ENCODE assay signal across 22 cellular contexts in the genomic region with DNA sequence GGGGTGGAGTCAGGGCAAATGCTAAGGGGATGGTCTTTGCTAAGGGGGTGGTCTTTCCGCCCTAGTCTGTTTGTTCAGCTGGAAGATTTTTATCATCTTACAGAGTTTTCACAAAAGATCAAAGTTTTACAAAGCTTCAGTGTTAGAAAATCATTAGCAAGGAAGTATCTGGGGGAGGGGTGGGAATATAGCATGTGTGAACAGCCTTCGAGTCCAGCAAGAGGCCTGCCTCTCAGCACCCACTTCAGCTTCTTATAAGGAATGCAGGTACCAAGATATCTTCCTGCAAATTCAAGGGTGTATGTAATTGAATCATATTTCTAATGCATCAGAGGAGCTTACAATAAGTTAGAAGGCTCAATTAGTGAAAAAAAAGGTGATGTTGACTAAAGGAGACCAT.
"Had no signal": no experiment of that assay in that cellular context is flagged by ENCODE, and none has a peak within 500 bp of the region (broad histone marks: within the 10 kb centered on the region; RNA-seq: fewer than 3 reads in every experiment).

No MANE protein-coding gene starts in this region.

- H3K4me1 ChIP-seq: sigmoid colon, transverse colon had no signal

- H3K4me3 ChIP-seq: dorsolateral prefrontal cortex, esophagus muscularis mucosa, gastrocnemius medialis, lung, right atrium auricular region, sigmoid colon, skin epidermis, thoracic aorta, transverse colon had no signal

- H3K36me3 ChIP-seq: esophagus muscularis mucosa, gastrocnemius medialis, neutrophil, right atrium auricular region, sigmoid colon, thoracic aorta, transverse colon had no signal

- H3K4me3 Mint-ChIP-seq: naive B cell; stimulated activated naive B cell treated with anti-CD40 and anti-IgM and Interleukin-4, amounts not matched to agents 10 μg/mL and 1 μg/mL and 100 μg/mL, for 72 hours; stimulated activated naive CD8-positive, alpha-beta T cell treated with anti-CD3 and anti-CD28 coated beads, Interleukin-15, amount 100 ng/mL, for 72 hours had no signal

- ATAC-seq: gastrocnemius medialis; left ventricle myocardium superior; stimulated activated naive B cell treated with anti-CD40 and anti-IgM and Interleukin-4, amounts not matched to agents 10 μg/mL and 1 μg/mL and 100 μg/mL, for 72 hours; stimulated activated naive CD8-positive, alpha-beta T cell treated with anti-CD3 and anti-CD28 coated beads, Interleukin-15, amount 100 ng/mL, for 72 hours had no signal

- H3K9me3 ChIP-seq: gastrocnemius medialis, sigmoid colon, thoracic aorta, transverse colon had no signal

- H3K27ac ChIP-seq: epithelial cell of prostate, esophagus muscularis mucosa, gastrocnemius medialis, neutrophil, right atrium auricular region, sigmoid colon, skin epidermis, thoracic aorta, transverse colon had no signal

- H3K27ac Mint-ChIP-seq: naive B cell; stimulated activated naive B cell treated with anti-CD40 and anti-IgM and Interleukin-4, amounts not matched to agents 10 μg/mL and 1 μg/mL and 100 μg/mL, for 72 hours; stimulated activated naive CD8-positive, alpha-beta T cell treated with anti-CD3 and anti-CD28 coated beads, Interleukin-15, amount 100 ng/mL, for 72 hours had no signal

- H3K27me3 Mint-ChIP-seq: stimulated activated naive CD8-positive, alpha-beta T cell treated with anti-CD3 and anti-CD28 coated beads, Interleukin-15, amount 100 ng/mL, for 72 hours had no signal

- H3K36me3 Mint-ChIP-seq: stimulated activated naive B cell treated with anti-CD40 and anti-IgM and Interleukin-4, amounts not matched to agents 10 μg/mL and 1 μg/mL and 100 μg/mL, for 72 hours had no signal

- H3K4me1 Mint-ChIP-seq: naive B cell; stimulated activated naive B cell treated with anti-CD40 and anti-IgM and Interleukin-4, amounts not matched to agents 10 μg/mL and 1 μg/mL and 100 μg/mL, for 72 hours; stimulated activated naive CD8-positive, alpha-beta T cell treated with anti-CD3 and anti-CD28 coated beads, Interleukin-15, amount 100 ng/mL, for 72 hours had no signal

- H3K27me3 ChIP-seq: dorsolateral prefrontal cortex, esophagus muscularis mucosa, gastrocnemius medialis, neutrophil, right atrium auricular region, sigmoid colon, transverse colon had no signal

- DNase-seq: cortex of kidney; dorsolateral prefrontal cortex; effector memory CD4-positive, alpha-beta T cell; gastrocnemius medialis; islet precursor cell; left ventricle myocardium superior; mesenchymal stem cell; naive B cell; posterior cingulate gyrus; sigmoid colon; stimulated activated CD4-positive, alpha-beta T cell treated with anti-CD3 and anti-CD28 coated beads, Interleukin-2, amount 100 ng/mL, for 24 hours; stimulated activated CD4-positive, alpha-beta T cell treated with anti-CD3 and anti-CD28 coated beads, Interleukin-4, amount 100 ng/mL, for 4 hours; stimulated activated naive B cell treated with anti-CD40 and anti-IgM and Interleukin-4, amounts not matched to agents 10 μg/mL and 1 μg/mL and 100 μg/mL, for 72 hours; stimulated activated naive CD8-positive, alpha-beta T cell treated with anti-CD3 and anti-CD28 coated beads, Interleukin-15, amount 100 ng/mL, for 72 hours; transverse colon had no signal
